8 cellular contexts compared by ENCODE assay signal in genomic region chr16:17468611-17469010, GRCh38. TPM values are rescaled to one million over a fixed set of nuclear protein-coding genes. Genes with fewer than 3 reads are reported as not detected.
A peak's percentile ranks its signal among the peaks of the same experiment; 100 is the strongest.
DNase-seq lines count a peak whose midpoint lies in the region; ATAC-seq, FAIRE-seq and TF ChIP-seq lines count a peak whose summit lies in the region.

No MANE protein-coding gene starts in this region.

- H3K4me2 ChIP-seq in GM23248 (ENCODE audit: unreplicated experiment) = peak overlapping the region; percentile 91
- H3K4me2 ChIP-seq in skeletal muscle satellite cell (ENCODE audit: low read length) = peak overlapping the region; percentile 88

- 2% methylated on average over 7 of the region's 7 CpGs for WGBS in GM23248 (ENCODE audit: low coverage in 1 of 2, low lambda C conversion rate in 2 of 2, missing lambda C conversion rate in 2 of 2), 2 experiments
- WGBS in pancreas, 2 donors = 67 to 73% methylated on average over 7 of the region's 7 CpGs

- H3K79me2 ChIP-seq in GM23248 (ENCODE audit: insufficient read depth) = peaks cover 67% of the 10 kb centered on the region

- no peaks in the 10 kb centered on the region for H3K36me3 ChIP-seq in GM23248 (ENCODE audit: low read depth)
- H3K36me3 ChIP-seq in SK-N-MC (ENCODE audit: insufficient read depth, low read length) = no peaks in the 10 kb centered on the region
- peaks cover 5% of the 10 kb centered on the region for H3K36me3 ChIP-seq in skeletal muscle satellite cell (ENCODE audit: insufficient read depth, low read length)
- no peaks in the 10 kb centered on the region for H3K36me3 ChIP-seq in pancreas

- intact Hi-C loops in pancreas (cut with DNase I) = loop anchor here in 1 of 3 donors (10.0 kb wide), 2 partner anchors 174 to 274 kb away; no protein-coding TSS in a partner anchor

- H3K27ac ChIP-seq in GM23248 (peak overlapping the region; percentile 56), SK-N-MC (no peak overlapping the region), pancreas (no peak overlapping the region)

- DNase-seq in GM23248 (peak; percentile 24), SK-N-MC (ENCODE audit: low read depth, low spot score) (no peak), glutamatergic neuron (no peak), CD1c-positive myeloid dendritic cell (ENCODE audit: extremely low spot score) (no peak), pancreas (no peak), HTR-8/SVneo (ENCODE audit: insufficient read length, low spot score) (no peak)

- H4K20me1 ChIP-seq in GM23248 (ENCODE audit: insufficient read depth) = no peaks in the 10 kb centered on the region; the same call in 1 of the 2 replicates

- H3K4me3 ChIP-seq in GM23248 (peak overlapping the region; percentile 90), SK-N-MC (peak overlapping the region; percentile 70), skeletal muscle satellite cell (ENCODE audit: low read length) (peak overlapping the region; percentile 73), pancreas (no peak overlapping the region)

- H3K9ac ChIP-seq in GM23248 (peak overlapping the region; percentile 82), SK-N-MC (ENCODE audit: insufficient read length) (no peak overlapping the region), skeletal muscle satellite cell (ENCODE audit: low read depth, low read length) (peak overlapping the region; percentile 10)

- H3K9me3 ChIP-seq in GM23248 (ENCODE audit: low read depth) (no peaks in the 10 kb centered on the region), SK-N-MC (ENCODE audit: low read depth, low read length) (no peaks in the 10 kb centered on the region), skeletal muscle satellite cell (replicated peaks; ENCODE audit: low read length) (no peaks in the 10 kb centered on the region), pancreas (no peaks in the 10 kb centered on the region)

- no peak for TF ChIP-seq CTCF in glutamatergic neuron (IDR thresholded peaks at IDR 0.05; ENCODE audit: partially characterized antibody, unreplicated experiment)
- no peak for TF ChIP-seq CTCF in pancreas (IDR thresholded peaks at IDR 0.05)

- peaks cover 10% of the 10 kb centered on the region for H3K27me3 Mint-ChIP-seq in glutamatergic neuron (ENCODE audit: unreplicated experiment)

- FAIRE-seq in pancreas (lab: Jason Lieb, UNC) (no peak), HTR-8/SVneo (lab: Jason Lieb, UNC) (no peak)

- no peak for ATAC-seq in pancreas
- no peak for ATAC-seq in GM18861 (IDR thresholded peaks at IDR 0.05; ENCODE audit: unreplicated experiment)

- peaks cover 32% of the 10 kb centered on the region for H3K4me1 Mint-ChIP-seq in glutamatergic neuron (ENCODE audit: low read depth, unreplicated experiment)

- peak overlapping the region; percentile 93 for H3K4me3 Mint-ChIP-seq in glutamatergic neuron (ENCODE audit: unreplicated experiment)

- in situ Hi-C loops in GM23248 (cut with MboI) = loop anchor here (10.0 to 25.0 kb wide), 3 partner anchors 194 to 606 kb away; no protein-coding TSS in a partner anchor

- no peak overlapping the region for H3K27ac Mint-ChIP-seq in glutamatergic neuron (ENCODE audit: unreplicated experiment)

- H3K9me2 ChIP-seq in GM23248 (ENCODE audit: insufficient read depth) = no peaks in the 10 kb centered on the region

- H3K36me3 Mint-ChIP-seq in glutamatergic neuron (ENCODE audit: unreplicated experiment) = peaks cover 5% of the 10 kb centered on the region

- peaks cover 31% of the 10 kb centered on the region for H3K4me1 ChIP-seq in GM23248 (ENCODE audit: insufficient read depth)
- peaks cover 36% of the 10 kb centered on the region for H3K4me1 ChIP-seq in skeletal muscle satellite cell (ENCODE audit: control insufficient read depth, insufficient read depth, low read length)
- peaks cover 0 to 7% (median 0%) of the 10 kb centered on the region in 3 donors for H3K4me1 ChIP-seq in pancreas

- H3F3A ChIP-seq in GM23248 (ENCODE audit: insufficient read depth) = peaks cover 24% of the 10 kb centered on the region

- peaks cover 11% of the 10 kb centered on the region for H3K9me3 Mint-ChIP-seq in glutamatergic neuron (ENCODE audit: unreplicated experiment)

- H2AFZ ChIP-seq in GM23248 = peak overlapping the region; percentile 24; the same call in 1 of the 2 replicates

- H3K27me3 ChIP-seq in GM23248 (replicated peaks; ENCODE audit: insufficient read depth) (no peaks in the 10 kb centered on the region), skeletal muscle satellite cell (ENCODE audit: control insufficient read depth, insufficient read depth, low read length) (no peaks in the 10 kb centered on the region), pancreas (no peaks in the 10 kb centered on the region)

RNA-seq across cellular contexts. Expression of gene XYLT1, which starts 2.1 kb away (rescaled TPM):
- 26.3 and 26.8 TPM in 2 replicates for total RNA-seq in GM23248 (2014; rRNA removed; shearing (Covaris generic))
- 4.1 and 4.5 TPM in 2 replicates for polyA plus RNA-seq in GM23248 (2016; fragmentation: Nextera tagmentation; extraction: Ambion mirVana)
- total RNA-seq in glutamatergic neuron (ENCODE audit: unreplicated experiment) = 18.4 TPM
- total RNA-seq in skeletal muscle satellite cell (2012; rRNA removed) = 32.4 and 34.7 TPM in 2 replicates
- 1 to 10 TPM; 4.0 to 8.2 (median 4.9) TPM for total RNA-seq in pancreas
- polyA plus RNA-seq in pancreas = 1 to 10 TPM; 1.6 to 1.8 TPM

Comparison
In these comparisons a context has a peak if more than half of its experiments do, and no peak if none do; other contexts are left out.
1. H3K4me3 ChIP-seq: peak in GM23248 (single experiment), SK-N-MC (single experiment) and skeletal muscle satellite cell (single experiment); none in pancreas (0 of 4).